Comparison of ENCODE assay signal across 1 cellular context in genomic region chr22:46087336-46087690, GRCh38.
TF ChIP-seq lines count a peak whose summit lies in the region.

No MANE protein-coding gene starts in this region.

TF ChIP-seq in IMR-90, 13 proteins besides CTCF, POLR2A, EP300 and RAD21:
- TF ChIP-seq FOS (IDR thresholded peaks at IDR 0.05; ENCODE audit: low read depth, low read length) (no peak), ELK1 (IDR thresholded peaks at IDR 0.05; ENCODE audit: borderline replicate concordance, low read depth, low read length) (no peak), MXI1 (IDR thresholded peaks at IDR 0.05; ENCODE audit: borderline replicate concordance, low read depth, low read length) (no peak), NFE2L2 (IDR thresholded peaks at IDR 0.05; ENCODE audit: low read depth, low read length) (no peak), SMC3 (IDR thresholded peaks at IDR 0.05; ENCODE audit: low read depth, low read length) (no peak), MAZ (IDR thresholded peaks at IDR 0.05; ENCODE audit: borderline replicate concordance, low read depth, low read length) (no peak), BHLHE40 (IDR thresholded peaks at IDR 0.05; ENCODE audit: low read depth, low read length) (no peak), RFX5 (IDR thresholded peaks at IDR 0.05; ENCODE audit: low read depth, low read length) (no peak), RCOR1 (IDR thresholded peaks at IDR 0.05; ENCODE audit: insufficient replicate concordance, low read length) (no peak), CHD1 (IDR thresholded peaks at IDR 0.05; ENCODE audit: low read depth, low read length) (no peak)
